Comparison of ENCODE assay signal across 13 cellular contexts in genomic region chr7:130919316-130920103, GRCh38.
A peak's percentile ranks its signal among the peaks of the same experiment; 100 is the strongest.
DNase-seq lines count a peak whose midpoint lies in the region; ATAC-seq and TF ChIP-seq lines count a peak whose summit lies in the region.
"Had no signal": no experiment of that assay in that cellular context is flagged by ENCODE, and none has a peak within 500 bp of the region (broad histone marks: within the 10 kb centered on the region; RNA-seq: fewer than 3 reads in every experiment).

No MANE protein-coding gene starts in this region.

- H2AFZ ChIP-seq in mammary epithelial cell (ENCODE audit: low read depth, low read length), result no peak overlapping the region

- H3K9me3 ChIP-seq in mammary epithelial cell (replicated peaks; ENCODE audit: insufficient read depth, low read length) (no peaks in the 10 kb centered on the region), gastroesophageal sphincter (no peaks in the 10 kb centered on the region), tibial nerve (no peaks in the 10 kb centered on the region)
- H3K9me3 ChIP-seq: BE2C had no signal

- H3K27me3 ChIP-seq in mammary epithelial cell (ENCODE audit: insufficient read depth, low read length), result no peaks in the 10 kb centered on the region
- H3K27me3 ChIP-seq in gastroesophageal sphincter, result no peaks in the 10 kb centered on the region
- H3K27me3 ChIP-seq in tibial nerve, result no peaks in the 10 kb centered on the region
- no peaks in the 10 kb centered on the region for H3K27me3 ChIP-seq in brain microvascular endothelial cell (replicated peaks)
- H3K27me3 ChIP-seq: BE2C had no signal

- WGBS in mammary epithelial cell (ENCODE audit: low coverage, missing lambda C conversion rate), result 97% methylated on average over 2 of the region's 2 CpGs
- 76 to 100% methylated on average over 2 of the region's 2 CpGs for WGBS in gastroesophageal sphincter (ENCODE audit: low coverage in 1 of 2), 2 donors
- WGBS in tibial nerve, 2 donors, result 78 to 84% methylated on average over 2 of the region's 2 CpGs

- TF ChIP-seq EP300 in gastroesophageal sphincter (IDR thresholded peaks at IDR 0.05), result no peak
- TF ChIP-seq EP300 in tibial nerve (IDR thresholded peaks at IDR 0.05), result no peak

- CTCF ChIA-PET in MCF 10A (lab: Yijun Ruan, JAX), result interaction anchor here (1.5 kb wide), 1 partner anchor 40 kb away, joined by 7 read pairs; no protein-coding TSS in a partner anchor
- CTCF ChIA-PET in mammary epithelial cell (lab: Charles Lee; ENCODE audit: low non-redundant PET), result no interaction called here
- CTCF ChIA-PET in activated CD8-positive, alpha-beta T cell treated with anti-CD3 and anti-CD28 coated beads, Interleukin-2, amount 10 ng/mL, durations not matched to agents 7 days and 5 days (lab: Charles Lee), result interaction anchor here (0.7 to 1.8 kb wide), 3 partner anchors 9 to 121 kb away, joined by 3 to 10 read pairs (median 4); no protein-coding TSS in a partner anchor

- DNase-seq in MCF 10A (ENCODE audit: unreplicated experiment) (no peak), mammary epithelial cell (no peak), tibial nerve (ENCODE audit: low spot score in 2 of 2) (no peak), NCI-H2227 (lab: John Stamatoyannopoulos, UW; ENCODE audit: unreplicated experiment) (no peak), brain microvascular endothelial cell (no peak)
- DNase-seq in activated CD8-positive, alpha-beta T cell treated with anti-CD3 and anti-CD28 coated beads, Interleukin-2, amount 10 ng/mL, durations not matched to agents 7 days and 5 days, result no peak
- DNase-seq in effector CD4-positive, alpha-beta T cell, result no peak
- DNase-seq: BE2C; central memory CD4-positive, alpha-beta T cell; NCI-H1436 treated with DMSO at 0.1 percent for 48 hours; occipital lobe; substantia nigra had no signal

- H3K27ac ChIP-seq in mammary epithelial cell (ENCODE audit: insufficient read depth, low read depth, low read length) (no peak overlapping the region), gastroesophageal sphincter (peak overlapping the region in 3 of 4 donors; percentile 27 to 80 (median 47)), tibial nerve (peak overlapping the region in 3 of 4 donors; percentile 79 to 94 (median 93)), brain microvascular endothelial cell (no peak overlapping the region)

- TF ChIP-seq POLR2A in gastroesophageal sphincter (IDR thresholded peaks at IDR 0.05) (no peak), tibial nerve (IDR thresholded peaks at IDR 0.05) (no peak)

- H3K9ac ChIP-seq in mammary epithelial cell (ENCODE audit: insufficient read depth, low read length), result no peak overlapping the region

- peak overlapping the region; percentile 89 for H3K27ac Mint-ChIP-seq in MCF 10A (ENCODE audit: low read depth, unreplicated experiment)
- peak overlapping the region; percentile 44 for H3K27ac Mint-ChIP-seq in activated CD8-positive, alpha-beta T cell treated with anti-CD3 and anti-CD28 coated beads, Interleukin-2, amount 10 ng/mL, durations not matched to agents 7 days and 5 days

- peaks cover 63% of the 10 kb centered on the region for H3K4me1 Mint-ChIP-seq in MCF 10A (ENCODE audit: insufficient read depth, unreplicated experiment)
- peaks cover 84% of the 10 kb centered on the region for H3K4me1 Mint-ChIP-seq in activated CD8-positive, alpha-beta T cell treated with anti-CD3 and anti-CD28 coated beads, Interleukin-2, amount 10 ng/mL, durations not matched to agents 7 days and 5 days (ENCODE audit: low read depth)

- TF ChIP-seq CTCF in MCF 10A (IDR thresholded peaks at IDR 0.05; ENCODE audit: unreplicated experiment), result no peak
- no peak for TF ChIP-seq CTCF in mammary epithelial cell (conservative IDR thresholded peaks at IDR 0.05 in 1 of 2, IDR thresholded peaks at IDR 0.05 in 1 of 2; ENCODE audit: extremely low read depth in 1 of 2, insufficient read depth in 1 of 2, low read depth in 1 of 2, low read length in 2 of 2)
- TF ChIP-seq CTCF in gastroesophageal sphincter (IDR thresholded peaks at IDR 0.05), result no peak
- no peak for TF ChIP-seq CTCF in tibial nerve (IDR thresholded peaks at IDR 0.05)
- TF ChIP-seq CTCF in brain microvascular endothelial cell (IDR thresholded peaks at IDR 0.05; ENCODE audit: low read depth, low read length, missing control alignments), result no peak

- H4K20me1 ChIP-seq in mammary epithelial cell (ENCODE audit: insufficient read depth, low read length), result no peaks in the 10 kb centered on the region

- H3K36me3 ChIP-seq in mammary epithelial cell (ENCODE audit: insufficient read depth, low read length) (peaks cover 12% of the 10 kb centered on the region), gastroesophageal sphincter (peaks cover 0 to 18% of the 10 kb centered on the region in 2 donors), tibial nerve (peaks cover 0 to 6% (median 0%) of the 10 kb centered on the region in 3 donors), brain microvascular endothelial cell (replicated peaks) (no peaks in the 10 kb centered on the region)
- H3K36me3 ChIP-seq: BE2C had no signal

- H3K36me3 Mint-ChIP-seq in MCF 10A (ENCODE audit: insufficient read depth, unreplicated experiment), result peaks cover 61% of the 10 kb centered on the region
- peaks cover 56% of the 10 kb centered on the region for H3K36me3 Mint-ChIP-seq in activated CD8-positive, alpha-beta T cell treated with anti-CD3 and anti-CD28 coated beads, Interleukin-2, amount 10 ng/mL, durations not matched to agents 7 days and 5 days (ENCODE audit: low read depth)

- BruUV-seq in MCF 10A (replicated peaks; lab: Mats Ljungman, UMichigan) (no TSS peak), mammary epithelial cell (replicated peaks; lab: Mats Ljungman, UMichigan) (no TSS peak)

- H3K4me3 ChIP-seq in mammary epithelial cell (replicated peaks in 1 of 3; ENCODE audit: insufficient read depth in 1 of 3, low read depth in 2 of 3, low read length in 3 of 3) (no peak overlapping the region), gastroesophageal sphincter (no peak overlapping the region), tibial nerve (no peak overlapping the region), brain microvascular endothelial cell (ENCODE audit: low read depth, low read length) (no peak overlapping the region)

- POLR2A ChIA-PET in MCF 10A (lab: Yijun Ruan, JAX), result interaction anchor here (1.3 to 1.9 kb wide), 2 partner anchors 12 to 75 kb away, joined by 3 to 5 read pairs; no protein-coding TSS in a partner anchor
- POLR2A ChIA-PET in activated CD8-positive, alpha-beta T cell treated with anti-CD3 and anti-CD28 coated beads, Interleukin-2, amount 10 ng/mL, durations not matched to agents 7 days and 5 days (lab: Charles Lee), result interaction anchor here (1.1 kb wide), 1 partner anchor 20 kb away, joined by 5 read pairs; no protein-coding TSS in a partner anchor

- no peak for ATAC-seq in activated CD8-positive, alpha-beta T cell treated with anti-CD3 and anti-CD28 coated beads, Interleukin-2, amount 10 ng/mL, durations not matched to agents 7 days and 5 days
- no peak for ATAC-seq in gastroesophageal sphincter

- no peak overlapping the region for H3K4me2 ChIP-seq in mammary epithelial cell (ENCODE audit: insufficient read depth, low read depth, low read length)

- H3K4me3 Mint-ChIP-seq in MCF 10A (ENCODE audit: unreplicated experiment), result no peak overlapping the region
- no peak overlapping the region for H3K4me3 Mint-ChIP-seq in activated CD8-positive, alpha-beta T cell treated with anti-CD3 and anti-CD28 coated beads, Interleukin-2, amount 10 ng/mL, durations not matched to agents 7 days and 5 days

- in situ Hi-C loops in mammary epithelial cell (cut with MboI; ENCODE audit: low sequenced_read_pairs in 2 of 2), result no loop called here
- in situ Hi-C loops in brain microvascular endothelial cell (cut with HindIII; ENCODE audit: low pct_ligation_motif_present, low sequenced_read_pairs), result no loop called here

- H3K4me1 ChIP-seq in mammary epithelial cell (ENCODE audit: insufficient read depth, low read length) (peaks cover 75% of the 10 kb centered on the region), gastroesophageal sphincter (peaks cover 25 to 99% (median 29%) of the 10 kb centered on the region in 3 donors), tibial nerve (peaks cover under 1 to 100% (median 79%) of the 10 kb centered on the region in 4 donors)

- peaks cover 92% of the 10 kb centered on the region for H3K79me2 ChIP-seq in mammary epithelial cell (ENCODE audit: insufficient read depth, low read length)

- intact Hi-C loops in MCF 10A (cut with micrococcal nuclease), result no loop called here
- intact Hi-C loops in mammary epithelial cell (cut with micrococcal nuclease), result no loop called here

- H3K27me3 Mint-ChIP-seq in MCF 10A (ENCODE audit: insufficient read depth, unreplicated experiment), result no peaks in the 10 kb centered on the region
- H3K27me3 Mint-ChIP-seq in activated CD8-positive, alpha-beta T cell treated with anti-CD3 and anti-CD28 coated beads, Interleukin-2, amount 10 ng/mL, durations not matched to agents 7 days and 5 days (ENCODE audit: low read depth), result no peaks in the 10 kb centered on the region

- H3K9me3 Mint-ChIP-seq in MCF 10A (ENCODE audit: unreplicated experiment), result no peaks in the 10 kb centered on the region
- no peaks in the 10 kb centered on the region for H3K9me3 Mint-ChIP-seq in activated CD8-positive, alpha-beta T cell treated with anti-CD3 and anti-CD28 coated beads, Interleukin-2, amount 10 ng/mL, durations not matched to agents 7 days and 5 days (ENCODE audit: insufficient read depth)

- dilution Hi-C loops in mammary epithelial cell (cut with HindIII; ENCODE audit: low sequenced_read_pairs), result no loop called here

Comparison
In these comparisons a context has a peak if more than half of its experiments do, and no peak if none do; other contexts are left out.
1. H3K27ac ChIP-seq: peak in gastroesophageal sphincter (3 of 4) and tibial nerve (3 of 4); none in mammary epithelial cell (single experiment) and brain microvascular endothelial cell (single experiment).